Comparison of ENCODE assay signal across 24 cellular contexts in the genomic region with DNA sequence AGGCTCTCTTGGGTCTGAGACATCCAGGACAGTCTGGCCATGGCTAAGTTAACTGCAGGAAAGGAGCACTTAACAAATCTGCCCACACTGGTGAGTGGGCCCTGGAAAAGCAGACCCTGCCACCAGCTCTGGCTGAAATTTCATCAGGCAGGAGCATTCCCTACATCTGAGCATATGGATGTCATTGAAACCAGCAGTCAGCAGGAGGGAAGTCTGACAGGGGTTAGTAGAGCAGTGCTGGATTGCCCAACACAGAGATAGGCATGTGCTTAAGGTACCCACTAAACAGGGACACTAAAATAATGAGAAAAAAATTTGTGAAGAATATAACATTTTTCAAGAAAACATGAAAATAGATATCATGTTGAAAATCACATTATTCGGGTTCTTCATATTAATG. TPM values are rescaled to one million over a fixed set of nuclear protein-coding genes. Genes with fewer than 3 reads are reported as not detected.
"Had no signal": no experiment of that assay in that cellular context is flagged by ENCODE, and none has a peak within 500 bp of the region (broad histone marks: within the 10 kb centered on the region; RNA-seq: fewer than 3 reads in every experiment).

No MANE protein-coding gene starts in this region.

- H3K27ac ChIP-seq: adrenal gland, thoracic aorta, upper lobe of right lung had no signal

- ATAC-seq: activated CD4-positive, alpha-beta T cell treated with anti-CD3 and anti-CD28 coated beads for 36 hours; left colon; stimulated activated naive B cell treated with anti-CD40 and anti-IgM and Interleukin-4, amounts not matched to agents 10 μg/mL and 1 μg/mL and 100 μg/mL, for 72 hours; upper lobe of right lung; WTC11 had no signal

- H3K27me3 Mint-ChIP-seq: activated CD4-positive, alpha-beta T cell treated with anti-CD3 and anti-CD28 coated beads for 36 hours; activated naive CD4-positive, alpha-beta T cell treated with anti-CD3 and anti-CD28 coated beads, Interleukin-2, amount 50 U/mL, for 24 hours; stimulated activated naive B cell treated with anti-CD40 and anti-IgM and Interleukin-4, amounts not matched to agents 10 μg/mL and 1 μg/mL and 100 μg/mL, for 72 hours had no signal

- H3K4me1 ChIP-seq: adrenal gland, upper lobe of right lung had no signal

- DNase-seq: activated CD4-positive, alpha-beta T cell treated with anti-CD3 and anti-CD28 coated beads for 36 hours; activated CD4-positive, alpha-beta T cell treated with anti-CD3 and anti-CD28 coated beads, Interleukin-2, amount 50 U/mL, for 48 hours; activated gamma-delta T cell; adrenal gland; foreskin melanocyte; hypothalamus; islet precursor cell; left colon; midbrain; occipital lobe; posterior cingulate gyrus; stimulated activated naive B cell treated with anti-CD40 and anti-IgM and Interleukin-4, amounts not matched to agents 10 μg/mL and 1 μg/mL and 100 μg/mL, for 72 hours; upper lobe of right lung had no signal

- H3K27ac Mint-ChIP-seq: activated CD4-positive, alpha-beta T cell treated with anti-CD3 and anti-CD28 coated beads for 36 hours; activated naive CD4-positive, alpha-beta T cell treated with anti-CD3 and anti-CD28 coated beads, Interleukin-2, amount 50 U/mL, for 24 hours; nephron; stimulated activated naive B cell treated with anti-CD40 and anti-IgM and Interleukin-4, amounts not matched to agents 10 μg/mL and 1 μg/mL and 100 μg/mL, for 72 hours; WTC11 had no signal

- H3K4me3 Mint-ChIP-seq: activated CD4-positive, alpha-beta T cell treated with anti-CD3 and anti-CD28 coated beads for 36 hours; activated naive CD4-positive, alpha-beta T cell treated with anti-CD3 and anti-CD28 coated beads, Interleukin-2, amount 50 U/mL, for 24 hours; nephron; stimulated activated naive B cell treated with anti-CD40 and anti-IgM and Interleukin-4, amounts not matched to agents 10 μg/mL and 1 μg/mL and 100 μg/mL, for 72 hours; WTC11 had no signal

- H3K4me1 Mint-ChIP-seq: activated CD4-positive, alpha-beta T cell treated with anti-CD3 and anti-CD28 coated beads for 36 hours; activated naive CD4-positive, alpha-beta T cell treated with anti-CD3 and anti-CD28 coated beads, Interleukin-2, amount 50 U/mL, for 24 hours; stimulated activated naive B cell treated with anti-CD40 and anti-IgM and Interleukin-4, amounts not matched to agents 10 μg/mL and 1 μg/mL and 100 μg/mL, for 72 hours; WTC11 had no signal

- H3K36me3 ChIP-seq: adrenal gland, thoracic aorta, upper lobe of right lung had no signal

- H3K36me3 Mint-ChIP-seq: stimulated activated naive B cell treated with anti-CD40 and anti-IgM and Interleukin-4, amounts not matched to agents 10 μg/mL and 1 μg/mL and 100 μg/mL, for 72 hours; WTC11 had no signal

- H3K4me3 ChIP-seq: adrenal gland, thoracic aorta, upper lobe of right lung had no signal

- H3K9me3 ChIP-seq: adrenal gland, thoracic aorta, upper lobe of right lung had no signal

- H3K27me3 ChIP-seq: adrenal gland, upper lobe of right lung had no signal

RNA-seq across cellular contexts. Expression of a gene that starts 13.6 kb away (rescaled TPM):
- total RNA-seq: activated CD4-positive, alpha-beta T cell treated with anti-CD3 and anti-CD28 coated beads for 36 hours; adrenal gland; astrocyte; bronchial epithelial cell; dermis microvascular lymphatic vessel endothelial cell; fibroblast of lung; left colon; lung microvascular endothelial cell; occipital lobe; renal cortical epithelial cell; T-helper 2 cell treated with Interferon-gamma antibody and Interleukin-4, amounts not matched to agents 100 ng/mL and 5 ng/mL, for 36 hours; thoracic aorta; upper lobe of right lung; WTC11 had no signal
